25 cellular contexts compared by ENCODE assay signal in the genomic region with DNA sequence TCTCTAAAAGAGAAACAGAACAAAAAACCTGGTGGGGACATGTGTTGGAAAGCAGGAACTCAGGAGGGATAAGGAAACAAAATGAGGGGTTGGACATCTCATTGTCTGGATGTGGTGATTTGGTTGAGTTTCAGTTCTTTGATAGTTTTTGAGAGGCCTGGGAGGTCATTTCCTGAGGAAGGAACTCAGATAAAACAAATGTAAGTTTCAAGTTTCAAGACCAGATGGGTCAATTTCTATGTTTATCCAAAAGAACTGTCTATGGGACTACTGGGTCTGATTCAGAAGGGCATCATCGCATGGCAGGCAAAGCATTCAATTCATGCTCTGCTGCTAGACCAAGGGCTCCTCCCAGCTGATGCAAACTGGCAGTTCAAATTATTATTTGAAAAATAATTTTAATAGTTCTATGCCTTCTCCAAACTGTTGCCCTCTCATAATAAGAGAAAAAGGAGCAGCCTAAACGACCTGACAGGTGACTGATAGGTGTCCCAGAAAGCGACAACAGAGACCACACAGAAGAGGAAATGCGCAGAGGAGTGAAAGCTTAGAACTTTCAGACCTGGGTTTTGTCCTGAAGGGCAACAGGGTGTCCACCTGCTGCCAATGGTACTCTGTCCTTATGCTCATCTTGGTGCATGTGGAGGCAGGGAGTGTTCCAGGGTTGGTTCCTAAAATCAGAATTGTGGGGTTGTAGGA. TPM values are rescaled to one million over a fixed set of nuclear protein-coding genes. Genes with fewer than 3 reads are reported as not detected.
DNase-seq lines count a peak whose midpoint lies in the region; ATAC-seq and TF ChIP-seq lines count a peak whose summit lies in the region.
"Had no signal": no experiment of that assay in that cellular context is flagged by ENCODE, and none has a peak within 500 bp of the region (broad histone marks: within the 10 kb centered on the region; RNA-seq: fewer than 3 reads in every experiment).

No MANE protein-coding gene starts in this region.

- H3K36me3 ChIP-seq in RWPE2 (ENCODE audit: low read depth), result no peaks in the 10 kb centered on the region
- H3K36me3 ChIP-seq in thyroid gland, result no peaks in the 10 kb centered on the region
- H3K36me3 ChIP-seq: cardiac muscle cell, colonic mucosa, esophagus squamous epithelium, left ventricle myocardium inferior had no signal

- no peak for TF ChIP-seq CTCF in AG09319 (IDR thresholded peaks at IDR 0.05; ENCODE audit: low read depth, low read length)
- no peak for TF ChIP-seq CTCF in RWPE2 (IDR thresholded peaks at IDR 0.05; ENCODE audit: poor library complexity, severe bottlenecking)
- TF ChIP-seq CTCF in fibroblast of the aortic adventitia (IDR thresholded peaks at IDR 0.05; ENCODE audit: insufficient read depth, low read length), result no peak
- TF ChIP-seq CTCF in thyroid gland (IDR thresholded peaks at IDR 0.05), result no peak
- TF ChIP-seq CTCF in GM20000 (IDR thresholded peaks at IDR 0.05; ENCODE audit: extremely low read depth, missing control alignments), result no peak

- 82 to 89% methylated on average over 4 of the region's 4 CpGs for WGBS in thyroid gland, 2 donors

- TF ChIP-seq POLR2A in thyroid gland (IDR thresholded peaks at IDR 0.05), result no peak

- DNase-seq in AG09319 (ENCODE audit: extremely low read depth, low read depth), result peak; percentile 8
- DNase-seq in HS-27A (ENCODE audit: low read depth), result peak; percentile 48
- no peak for DNase-seq in RWPE2 (ENCODE audit: low spot score)
- DNase-seq in fibroblast of the aortic adventitia (ENCODE audit: low read depth), result peak; percentile 30
- DNase-seq in thyroid gland, result no peak
- no peak for DNase-seq in effector CD8-positive, alpha-beta T cell (lab: John Stamatoyannopoulos, UW)
- no peak for DNase-seq in epidermal melanocyte (ENCODE audit: insufficient read length, low spot score)
- no peak for DNase-seq in GM20000 (ENCODE audit: low spot score)
- DNase-seq: activated CD4-positive, alpha-beta memory T cell treated with anti-CD3 and anti-CD28 coated beads, Interleukin-2, amount 10 ng/mL, durations not matched to agents 7 days and 5 days; AML-193; anterior cingulate cortex; colonic mucosa; DMS 273 treated with DMSO at 0.1 percent for 48 hours; esophagus squamous epithelium; left ventricle myocardium inferior; NCI-H1105 treated with DMSO at 0.1 percent for 48 hours; NCI-H2029 treated with DMSO at 0.1 percent for 48 hours; NCI-H345; stimulated activated naive CD8-positive, alpha-beta T cell treated with anti-CD3 and anti-CD28 coated beads, Interleukin-15, Interleukin-2, amounts not matched to agents 100 U/mL and 50 U/mL, for 24 hours had no signal

- intact Hi-C loops in thyroid gland (cut with DNase I), result no loop called here

- H3K4me1 ChIP-seq in RWPE2 (ENCODE audit: insufficient read depth, poor library complexity, severe bottlenecking), result peaks cover 6% of the 10 kb centered on the region
- H3K4me1 ChIP-seq in thyroid gland, result no peaks in the 10 kb centered on the region
- H3K4me1 ChIP-seq: colonic mucosa, esophagus squamous epithelium, left ventricle myocardium inferior had no signal

- no peaks in the 10 kb centered on the region for H3K9me3 ChIP-seq in RWPE2 (ENCODE audit: severe bottlenecking)
- H3K9me3 ChIP-seq in thyroid gland, result no peaks in the 10 kb centered on the region
- H3K9me3 ChIP-seq: colonic mucosa, esophagus squamous epithelium had no signal

- no peak overlapping the region for H3K4me3 ChIP-seq in RWPE2 (ENCODE audit: severe bottlenecking)
- H3K4me3 ChIP-seq in fibroblast of the aortic adventitia (ENCODE audit: low read depth, low read length), result no peak overlapping the region
- H3K4me3 ChIP-seq in thyroid gland (replicated peaks in 1 of 3), result no peak overlapping the region
- H3K4me3 ChIP-seq: cardiac muscle cell, colonic mucosa, esophagus squamous epithelium, left ventricle myocardium inferior, SK-N-MC had no signal

- peak; percentile 49; the same call in 1 of the 3 replicates for ATAC-seq in RWPE2 (ENCODE audit: low read depth)
- ATAC-seq: activated CD4-positive, CD25-positive, alpha-beta regulatory T cell treated with anti-CD3 and anti-CD28 coated beads, Interleukin-2, amount 50 U/mL, for 24 hours; CD8-positive, alpha-beta T cell; HCT116; HepG2; stimulated activated naive CD8-positive, alpha-beta T cell treated with anti-CD3 and anti-CD28 coated beads, Interleukin-15, Interleukin-2, amounts not matched to agents 100 U/mL and 50 U/mL, for 24 hours had no signal

- peak overlapping the region; percentile 45 for H3K27ac ChIP-seq in RWPE2 (ENCODE audit: poor library complexity, severe bottlenecking)
- H3K27ac ChIP-seq in thyroid gland, result no peak overlapping the region
- H3K27ac ChIP-seq: cardiac muscle cell, colonic mucosa, esophagus squamous epithelium, left ventricle myocardium inferior, SK-N-MC had no signal

- H3K27me3 ChIP-seq in RWPE2 (ENCODE audit: insufficient read depth, poor library complexity, severe bottlenecking) (no peaks in the 10 kb centered on the region), thyroid gland (no peaks in the 10 kb centered on the region)
- H3K27me3 ChIP-seq: cardiac muscle cell, colonic mucosa, esophagus squamous epithelium had no signal

RNA-seq across cellular contexts. Expression of gene SH3RF3, which starts 39.3 kb away (rescaled TPM):
- total RNA-seq in fibroblast of the aortic adventitia (ENCODE audit: low replicate concordance), result 2.1 and 8.4 TPM in 2 replicates
- 1 to 10 TPM; 2.1 to 7.4 (median 2.8) TPM for total RNA-seq in thyroid gland

Comparison
In these comparisons a context has a peak if more than half of its experiments do, and no peak if none do; other contexts are left out.
1. DNase-seq: peak in AG09319 (single experiment), HS-27A (single experiment) and fibroblast of the aortic adventitia (single experiment); none in RWPE2 (single experiment), thyroid gland (0 of 2), effector CD8-positive, alpha-beta T cell (single experiment), epidermal melanocyte (single experiment) and GM20000 (single experiment).